In the genomic region with DNA sequence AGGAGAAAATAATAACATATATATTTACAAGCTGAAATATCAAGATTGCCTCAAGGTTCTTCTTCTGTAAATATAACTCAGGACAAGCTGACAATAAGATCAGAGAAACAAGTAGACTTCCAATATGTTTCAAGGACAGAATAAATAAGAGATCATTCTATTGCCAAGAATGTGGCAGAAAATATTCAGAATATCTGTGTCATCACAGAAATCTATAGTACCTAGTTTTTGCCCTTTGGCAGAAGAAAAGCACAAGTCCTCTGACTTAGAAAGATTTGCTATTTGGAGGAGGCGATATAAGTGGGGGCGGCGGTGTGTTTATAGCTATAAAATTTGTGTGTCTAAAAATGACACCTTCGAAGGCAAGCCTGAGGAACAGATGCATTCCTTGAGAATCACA, we compare ENCODE assay signal across 22 cellular contexts. TPM values are rescaled to one million over a fixed set of nuclear protein-coding genes. Genes with fewer than 3 reads are reported as not detected.
"Had no signal": no experiment of that assay in that cellular context is flagged by ENCODE, and none has a peak within 500 bp of the region (broad histone marks: within the 10 kb centered on the region; RNA-seq: fewer than 3 reads in every experiment).

No MANE protein-coding gene starts in this region.

- H3K4me3 ChIP-seq: K562, SJSA1, SK-N-MC had no signal

- DNase-seq: MV-4-11, NCI-H1048, NCI-H1436 treated with DMSO at 0.1 percent for 48 hours, NCI-H1694, NCI-H187 treated with DMSO at 0.1 percent for 48 hours, NCI-H2029 treated with DMSO at 0.1 percent for 48 hours, NCI-H510A, NCI-H524 treated with DMSO at 0.1 percent for 48 hours, NCI-H69, NCI-H774, Right ventricle myocardium superior, RPMI8226, SIG-M5 had no signal

- H3K4me1 ChIP-seq: SJSA1 had no signal

- ATAC-seq: K562 had no signal

- FAIRE-seq: HTR-8/SVneo, RCC 7860 had no signal

- H3K27ac ChIP-seq: HL-60, KMS-11, SJSA1, SK-N-MC had no signal

- H3K9me3 ChIP-seq: SJSA1 had no signal

- H3K9me3 Mint-ChIP-seq: IgD-negative memory B cell had no signal

- H3K36me3 ChIP-seq: SJSA1 had no signal

- H3K27me3 Mint-ChIP-seq: IgD-negative memory B cell had no signal

RNA-seq across cellular contexts. Expression of a gene that starts 34.3 kb away (rescaled TPM):
- total RNA-seq: MCF 10A, SJSA1 had no signal
